ENCODE assay signal across 8 cellular contexts in the genomic region with DNA sequence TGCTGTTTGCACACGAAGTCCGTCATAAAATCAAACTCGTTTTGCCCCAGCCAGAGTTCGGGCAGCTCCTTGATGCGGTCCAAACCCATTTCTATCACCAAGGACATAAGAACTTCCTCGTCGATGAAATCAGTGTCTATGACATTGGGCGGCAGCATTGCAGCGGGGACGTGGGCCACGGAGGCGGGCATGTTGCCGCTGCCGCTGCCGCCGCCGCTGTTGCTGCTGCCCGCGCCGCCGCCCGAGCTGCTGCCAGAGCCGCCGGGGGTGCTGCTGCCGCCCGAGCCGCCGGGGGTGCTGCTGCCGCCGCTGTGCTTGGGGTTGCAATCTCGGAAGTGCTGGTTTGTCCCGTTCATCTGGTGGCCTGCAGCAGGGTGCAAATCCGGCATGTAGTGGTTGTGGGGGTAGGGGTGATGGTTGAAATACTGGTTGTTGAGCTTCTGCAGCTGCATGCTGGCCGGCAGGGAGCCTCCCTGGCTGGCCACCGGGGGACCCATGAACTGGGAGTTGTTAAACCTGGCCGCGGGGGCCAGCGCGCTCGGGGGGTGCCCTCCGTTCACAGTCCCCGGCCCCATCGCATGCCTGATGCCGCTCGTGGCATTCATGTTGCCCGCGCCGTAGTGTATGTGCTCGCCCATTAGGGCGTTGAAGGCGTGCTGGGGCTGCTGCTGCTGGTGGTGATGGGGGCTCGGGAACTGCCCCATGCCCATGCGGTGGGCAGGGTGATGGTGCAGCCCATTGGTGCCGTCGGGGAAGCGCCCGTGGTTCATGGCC. TPM values are rescaled to one million over a fixed set of nuclear protein-coding genes. Genes with fewer than 3 reads are reported as not detected.
DNase-seq lines count a peak whose midpoint lies in the region; ATAC-seq and TF ChIP-seq lines count a peak whose summit lies in the region.

No MANE protein-coding gene starts in this region.

- intact Hi-C loops in head of caudate nucleus (cut with DNase I), result loop anchor here (10.0 kb wide), 1 partner anchor 239 kb away; the partner anchor contains the start of gene HECA

- H3K9me3 Mint-ChIP-seq in type B pancreatic cell, result peaks cover 3% of the 10 kb centered on the region

- DNase-seq in SHP77 treated with DMSO at 0.1 percent for 48 hours (lab: John Stamatoyannopoulos, UW) (peak; percentile 44), head of caudate nucleus (peak; percentile 51 to 91 (median 80)), pons (ENCODE audit: low spot score) (peak; percentile 72), type B pancreatic cell (ENCODE audit: extremely low spot score, unreplicated experiment) (peak; percentile 79)
- DNase-seq in activated naive CD4-positive, alpha-beta T cell treated with anti-CD3 and anti-CD28 coated beads, Interleukin-2, amount 50 U/mL, for 16 hours, result peak; percentile 79

- H3K27ac Mint-ChIP-seq in type B pancreatic cell, result peak overlapping the region; percentile 100

- H3K4me3 Mint-ChIP-seq in type B pancreatic cell, result peak overlapping the region; percentile 100

- H3K27ac ChIP-seq in C4-2B, result peak overlapping the region; percentile 96

- H3K27me3 Mint-ChIP-seq in type B pancreatic cell, result peaks cover 4% of the 10 kb centered on the region

- ATAC-seq in GM19324 (IDR thresholded peaks at IDR 0.05; ENCODE audit: low FRiP score, unreplicated experiment), result peak; percentile 24
- ATAC-seq in HG03571 (IDR thresholded peaks at IDR 0.05; ENCODE audit: unreplicated experiment), result peak; percentile 23

- peaks cover 23% of the 10 kb centered on the region for H3K36me3 Mint-ChIP-seq in type B pancreatic cell

- TF ChIP-seq CTCF in C4-2B (conservative IDR thresholded peaks at IDR 0.05), result peak; percentile 60
- TF ChIP-seq CTCF in type B pancreatic cell (conservative IDR thresholded peaks at IDR 0.05), result peak; percentile 56

- H3K4me1 Mint-ChIP-seq in type B pancreatic cell (ENCODE audit: unreplicated experiment), result peaks cover 49% of the 10 kb centered on the region

RNA-seq across cellular contexts. Expression of gene CITED2, which starts 1.1 kb away (rescaled TPM):
- total RNA-seq in type B pancreatic cell (ENCODE audit: low replicate concordance), result 129 and 143 TPM in 2 replicates

Comparison
In these comparisons a context has a peak if more than half of its experiments do, and no peak if none do; other contexts are left out.
1. Peak in every context shown above with its lines: DNase-seq, ATAC-seq and H3K27ac ChIP-seq.